ENCODE assay signal across 22 cellular contexts in genomic region chr1:1175221-1176062, GRCh38. TPM values are rescaled to one million over a fixed set of nuclear protein-coding genes. Genes with fewer than 3 reads are reported as not detected.
A peak's percentile ranks its signal among the peaks of the same experiment; 100 is the strongest.
DNase-seq lines count a peak whose midpoint lies in the region; ATAC-seq and TF ChIP-seq lines count a peak whose summit lies in the region.
"Had no signal": no experiment of that assay in that cellular context is flagged by ENCODE, and none has a peak within 500 bp of the region (broad histone marks: within the 10 kb centered on the region; RNA-seq: fewer than 3 reads in every experiment).

No MANE protein-coding gene starts in this region.

- no peak overlapping the region for H3K27ac ChIP-seq in BLaER1
- H3K27ac ChIP-seq: skin epidermis, WERI-Rb-1 had no signal

- H3K9me3 Mint-ChIP-seq in chondrocyte (ENCODE audit: low read depth) (no peaks in the 10 kb centered on the region), osteocyte (ENCODE audit: unreplicated experiment) (no peaks in the 10 kb centered on the region)
- H3K9me3 Mint-ChIP-seq: activated CD8-positive, alpha-beta T cell treated with anti-CD3 and anti-CD28 coated beads for 36 hours; activated T-cell treated with anti-CD3 and anti-CD28 coated beads, Interleukin-2, amount 50 U/mL, for 4 hours; memory B cell; T-cell had no signal

- in situ Hi-C loops in ACHN (cut with HindIII; ENCODE audit: low pct_ligation_motif_present, low pct_unique_long_range_greater_than_20kb, low sequenced_read_pairs) = no loop called here

- H3K4me3 Mint-ChIP-seq in chondrocyte (ENCODE audit: unreplicated experiment) (no peak overlapping the region), osteocyte (ENCODE audit: unreplicated experiment) (no peak overlapping the region)
- H3K4me3 Mint-ChIP-seq: activated CD8-positive, alpha-beta T cell treated with anti-CD3 and anti-CD28 coated beads for 36 hours; activated T-cell treated with anti-CD3 and anti-CD28 coated beads, Interleukin-2, amount 50 U/mL, for 4 hours; memory B cell; T-cell had no signal

- peaks cover 8% of the 10 kb centered on the region; the same call in 1 of the 2 replicates for H3K27me3 ChIP-seq in BLaER1

- TF ChIP-seq CTCF in chondrocyte (IDR thresholded peaks at IDR 0.05) (no peak), osteocyte (IDR thresholded peaks at IDR 0.05) (no peak)

- H3K36me3 ChIP-seq in BLaER1 = no peaks in the 10 kb centered on the region
- H3K36me3 ChIP-seq: WERI-Rb-1 had no signal

- DNase-seq in DMS53 (lab: John Stamatoyannopoulos, UW) = peak; percentile 94
- peak; percentile 64 to 91 for DNase-seq in NCI-H187 (lab: John Stamatoyannopoulos, UW)
- peak; percentile 74 for DNase-seq in chondrocyte (ENCODE audit: low spot score)
- no peak for DNase-seq in ACHN
- DNase-seq in activated CD4-positive, alpha-beta T cell treated with anti-CD3 and anti-CD28 coated beads for 48 hours = no peak
- DNase-seq in osteocyte (ENCODE audit: extremely low spot score, unreplicated experiment) = no peak
- DNase-seq: activated CD8-positive, alpha-beta T cell treated with anti-CD3 and anti-CD28 coated beads for 36 hours; activated naive CD4-positive, alpha-beta T cell treated with anti-CD3 and anti-CD28 coated beads, Interleukin-2, amount 50 U/mL, for 16 hours; activated T-cell treated with anti-CD3 and anti-CD28 coated beads, Interleukin-2, amount 50 U/mL, for 4 hours; GDM1; stimulated activated CD4-positive, alpha-beta T cell treated with anti-CD3 and anti-CD28 coated beads, Interleukin-4, amount 100 ng/mL, for 4 hours; WERI-Rb-1 had no signal

- ATAC-seq in HG03565 (IDR thresholded peaks at IDR 0.05; ENCODE audit: unreplicated experiment) = no peak
- ATAC-seq: activated CD8-positive, alpha-beta T cell treated with anti-CD3 and anti-CD28 coated beads for 36 hours; activated T-cell treated with anti-CD3 and anti-CD28 coated beads, Interleukin-2, amount 50 U/mL, for 4 hours; GM12878; HepG2; naive thymus-derived CD4-positive, alpha-beta T cell; T-cell had no signal

- H3K4me2 ChIP-seq in BLaER1 = peak overlapping the region; percentile 97

- H3K27ac Mint-ChIP-seq in chondrocyte (ENCODE audit: unreplicated experiment) = no peak overlapping the region
- H3K27ac Mint-ChIP-seq in osteocyte (ENCODE audit: unreplicated experiment) = no peak overlapping the region
- H3K27ac Mint-ChIP-seq: activated CD8-positive, alpha-beta T cell treated with anti-CD3 and anti-CD28 coated beads for 36 hours; memory B cell; T-cell had no signal

- peaks cover 19% of the 10 kb centered on the region for H4K20me1 ChIP-seq in BLaER1

- H3K4me1 ChIP-seq in BLaER1 = peaks cover 100% of the 10 kb centered on the region

- no peak overlapping the region for H3K4me3 ChIP-seq in BLaER1
- H3K4me3 ChIP-seq: GM12878, skin epidermis had no signal

- peaks cover 26% of the 10 kb centered on the region for H3K27me3 Mint-ChIP-seq in chondrocyte (ENCODE audit: low read depth)
- H3K27me3 Mint-ChIP-seq in osteocyte (ENCODE audit: unreplicated experiment) = peaks cover 15% of the 10 kb centered on the region

- H3K9me3 ChIP-seq in BLaER1 = no peaks in the 10 kb centered on the region
- H3K9me3 ChIP-seq: Caco-2 had no signal

- no peak overlapping the region for H3K9ac ChIP-seq in BLaER1

- H3K4me1 Mint-ChIP-seq in chondrocyte (ENCODE audit: low read depth) (no peaks in the 10 kb centered on the region), osteocyte (ENCODE audit: unreplicated experiment) (no peaks in the 10 kb centered on the region)

- H3K36me3 Mint-ChIP-seq in chondrocyte (ENCODE audit: low read depth) = peaks cover 2% of the 10 kb centered on the region
- H3K36me3 Mint-ChIP-seq in osteocyte (ENCODE audit: unreplicated experiment) = no peaks in the 10 kb centered on the region
- H3K36me3 Mint-ChIP-seq: naive thymus-derived CD4-positive, alpha-beta T cell; T-cell had no signal

RNA-seq across cellular contexts. Expression of gene TTLL10, which starts 1.8 kb away (rescaled TPM):
- total RNA-seq in chondrocyte (not detected in 3 replicates), osteocyte (not detected in 2 replicates)
- total RNA-seq: activated CD8-positive, alpha-beta T cell treated with anti-CD3 and anti-CD28 coated beads for 36 hours; activated T-cell treated with anti-CD3 and anti-CD28 coated beads, Interleukin-2, amount 50 U/mL, for 4 hours; GM12878; HepG2; MCF 10A had no signal

RNA-seq across cellular contexts. Expression of gene TNFRSF18, which starts 30.9 kb away (rescaled TPM):
- not detected in 3 replicates for total RNA-seq in chondrocyte
- total RNA-seq in osteocyte = not detected in 2 replicates
- total RNA-seq: Caco-2, HepG2, MCF 10A had no signal

RNA-seq across cellular contexts. Expression of gene TNFRSF4, which starts 38.5 kb away (rescaled TPM):
- total RNA-seq in chondrocyte (0.24 to 0.59 TPM in 2 of 3 replicates, not detected in the other), osteocyte (0.19 TPM in 1 of 2 replicates, not detected in the other)
- total RNA-seq: Caco-2, HepG2, MCF 10A had no signal

RNA-seq across cellular contexts. Expression of gene SDF4, which starts 56.4 kb away (rescaled TPM):
- total RNA-seq in chondrocyte (164 to 191 TPM (median 165 TPM) in 3 replicates), osteocyte (196 and 200 TPM in 2 replicates)

RNA-seq across cellular contexts. Expression of gene B3GALT6, which starts 56.6 kb away (rescaled TPM):
- total RNA-seq in chondrocyte (37.4 to 39.6 TPM (median 39.6 TPM) in 3 replicates), osteocyte (38.6 and 39.8 TPM in 2 replicates)

Comparison
In these comparisons a context has a peak if more than half of its experiments do, and no peak if none do; other contexts are left out.
1. DNase-seq: peak in DMS53 (single experiment), NCI-H187 (2 of 2) and chondrocyte (single experiment); none in ACHN (single experiment), activated CD4-positive, alpha-beta T cell treated with anti-CD3 and anti-CD28 coated beads for 48 hours (single experiment) and osteocyte (single experiment).